10 cellular contexts compared by ENCODE assay signal in genomic region chr9:136252846-136253245, GRCh38. TPM values are rescaled to one million over a fixed set of nuclear protein-coding genes. Genes with fewer than 3 reads are reported as not detected.
"Had no signal": no experiment of that assay in that cellular context is flagged by ENCODE, and none has a peak within 500 bp of the region (broad histone marks: within the 10 kb centered on the region; RNA-seq: fewer than 3 reads in every experiment).

No MANE protein-coding gene starts in this region.

- H3K4me3 ChIP-seq: GM23338 had no signal

- H3K27ac Mint-ChIP-seq: GM23338, H9, HFFc6 had no signal

- H2AFZ ChIP-seq: GM23338 had no signal

- H3K4me2 ChIP-seq: GM23338 had no signal

- ATAC-seq: GM23338, HepG2 had no signal

- H3K4me3 Mint-ChIP-seq: GM23338, H9, HFFc6, IgD-negative memory B cell had no signal

- H3K9me3 Mint-ChIP-seq: GM23338, H9, HFFc6, IgD-negative memory B cell had no signal

- DNase-seq: H9, HCEC 1CT, HFFc6, KBM-7 had no signal

- H3K36me3 Mint-ChIP-seq: IgD-negative memory B cell had no signal

- H3K27ac ChIP-seq: HL-60 had no signal

RNA-seq across cellular contexts. Expression of gene LHX3, which starts 47.9 kb away (rescaled TPM):
- total RNA-seq: GM23338, H1, H9, HepG2, HFFc6, HT1080 had no signal
- polyA plus RNA-seq: HepG2, IgD-negative memory B cell had no signal

RNA-seq across cellular contexts. Expression of gene CCDC187, which starts 51.0 kb away (rescaled TPM):
- total RNA-seq: H1, HFFc6 had no signal
- polyA plus RNA-seq: GM23338 had no signal
